ENCODE assay signal across 19 cellular contexts in the genomic region with DNA sequence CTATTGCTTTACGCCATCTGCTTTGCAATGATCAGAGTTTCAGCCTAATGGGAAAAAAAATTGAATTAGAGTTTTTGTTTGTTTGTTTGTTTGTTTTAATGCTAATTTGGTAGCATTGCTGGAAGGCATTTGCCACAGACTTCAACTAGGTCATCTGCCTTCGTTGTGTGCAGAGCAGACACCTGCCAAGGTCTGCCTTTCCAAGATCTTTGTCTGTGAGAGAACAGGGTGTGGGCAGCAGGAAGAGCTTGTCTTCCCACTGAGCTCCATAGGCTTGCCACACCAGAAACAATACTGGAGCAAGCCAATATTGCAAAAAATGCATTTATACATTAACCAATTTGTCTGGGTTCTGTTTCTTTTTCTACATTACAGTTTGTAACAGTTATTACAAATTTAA.
"Had no signal": no experiment of that assay in that cellular context is flagged by ENCODE, and none has a peak within 500 bp of the region (broad histone marks: within the 10 kb centered on the region; RNA-seq: fewer than 3 reads in every experiment).

No MANE protein-coding gene starts in this region.

- H3K27ac ChIP-seq: cardiac muscle cell, parathyroid adenoma, tibial artery, uterus had no signal

- ATAC-seq: activated CD4-positive, alpha-beta T cell treated with anti-CD3 and anti-CD28 coated beads for 36 hours; effector memory CD8-positive, alpha-beta T cell; heart left ventricle; left lobe of liver; natural killer cell; sciatic nerve; stimulated activated effector memory CD8-positive, alpha-beta T cell treated with anti-CD3 and anti-CD28 coated beads, Interleukin-12 subunit alpha, Interleukin-12 subunit beta, amount 100 ng/mL, for 72 hours had no signal

- H3K4me3 ChIP-seq: cardiac muscle cell, heart left ventricle, lung, smooth muscle cell, tibial artery, uterus had no signal

- DNase-seq: activated CD4-positive, alpha-beta T cell treated with anti-CD3 and anti-CD28 coated beads for 36 hours; activated CD4-positive, alpha-beta T cell treated with anti-CD3 and anti-CD28 coated beads, Interleukin-2, amount 50 U/mL, for 48 hours; activated gamma-delta T cell; activated naive CD8-positive, alpha-beta T cell treated with anti-CD3 and anti-CD28 coated beads for 36 hours; amniotic stem cell; effector memory CD8-positive, alpha-beta T cell; heart left ventricle; kidney; natural killer cell; stimulated activated CD4-positive, alpha-beta T cell treated with anti-CD3 and anti-CD28 coated beads, Interleukin-4, amount 100 ng/mL, for 24 hours; tibial artery; uterus had no signal

- H3K4me1 ChIP-seq: uterus had no signal

- H3K27me3 ChIP-seq: cardiac muscle cell, heart left ventricle, tibial artery, uterus had no signal

- H3K9me3 ChIP-seq: heart left ventricle, tibial artery, uterus had no signal

- H3K36me3 ChIP-seq: cardiac muscle cell, heart left ventricle, tibial artery, uterus had no signal
